ENCODE assay signal across 28 cellular contexts in genomic region chrX:7351946-7352345, GRCh38.
"Had no signal": no experiment of that assay in that cellular context is flagged by ENCODE, and none has a peak within 500 bp of the region (broad histone marks: within the 10 kb centered on the region; RNA-seq: fewer than 3 reads in every experiment).

No MANE protein-coding gene starts in this region.

- H3K9me3 ChIP-seq: left lung, sigmoid colon, spleen, thoracic aorta had no signal

- H3K4me3 ChIP-seq: dorsolateral prefrontal cortex, hepatocyte, left lung, lung, sigmoid colon, spleen, thoracic aorta had no signal

- H3K4me1 ChIP-seq: left lung, sigmoid colon, spleen had no signal

- H3K4me2 ChIP-seq: hepatocyte had no signal

- H3K27ac ChIP-seq: brain microvascular endothelial cell, dorsolateral prefrontal cortex, hepatocyte, left lung, sigmoid colon, spleen, thoracic aorta, VCaP had no signal

- DNase-seq: activated CD4-positive, alpha-beta memory T cell treated with anti-CD3 and anti-CD28 coated beads, Interleukin-2, amount 10 ng/mL, durations not matched to agents 7 days and 5 days; activated CD4-positive, alpha-beta T cell treated with anti-CD3 and anti-CD28 coated beads, Interleukin-2, amount 10 ng/mL, durations not matched to agents 24 days and 14 days; activated CD8-positive, alpha-beta memory T cell treated with anti-CD3 and anti-CD28 coated beads, Interleukin-2, amount 10 ng/mL, durations not matched to agents 7 days and 5 days; activated gamma-delta T cell; activated naive CD4-positive, alpha-beta T cell treated with anti-CD3 and anti-CD28 coated beads, Interleukin-2, amount 50 U/mL, for 16 hours; activated naive CD8-positive, alpha-beta T cell treated with anti-CD3 and anti-CD28 coated beads, Interleukin-2, amount 50 U/mL, for 24 hours; activated T-cell treated with anti-CD3 and anti-CD28 coated beads for 4 hours; anterior cingulate cortex; brain microvascular endothelial cell; caudate nucleus; dorsolateral prefrontal cortex; effector memory CD8-positive, alpha-beta T cell; immature natural killer cell; kidney glomerular epithelial cell; left lung; naive thymus-derived CD4-positive, alpha-beta T cell; occipital lobe; posterior cingulate gyrus; sigmoid colon; spleen; stimulated activated CD4-positive, alpha-beta T cell treated with anti-CD3 and anti-CD28 coated beads, Interleukin-4, amount 100 ng/mL, for 1 hour; stimulated activated naive CD4-positive, alpha-beta T cell treated with Interleukin-2 at 50 U/mL for 16 hours had no signal

- H3K79me2 ChIP-seq: hepatocyte had no signal

- ATAC-seq: activated CD4-positive, CD25-positive, alpha-beta regulatory T cell treated with anti-CD3 and anti-CD28 coated beads, Interleukin-2, amount 50 U/mL, for 24 hours; activated CD8-positive, alpha-beta memory T cell treated with anti-CD3 and anti-CD28 coated beads, Interleukin-2, amount 10 ng/mL, durations not matched to agents 7 days and 5 days; activated naive CD8-positive, alpha-beta T cell treated with anti-CD3 and anti-CD28 coated beads, Interleukin-2, amount 50 U/mL, for 24 hours; effector memory CD8-positive, alpha-beta T cell; esophagus mucosa; left lung; naive thymus-derived CD4-positive, alpha-beta T cell had no signal

- H2AFZ ChIP-seq: hepatocyte had no signal

- H3K27me3 ChIP-seq: brain microvascular endothelial cell, dorsolateral prefrontal cortex, hepatocyte, left lung, sigmoid colon, spleen had no signal

- H3K36me3 ChIP-seq: brain microvascular endothelial cell, sigmoid colon, thoracic aorta had no signal
